ENCODE assay signal across 2 cellular contexts in the genomic region with DNA sequence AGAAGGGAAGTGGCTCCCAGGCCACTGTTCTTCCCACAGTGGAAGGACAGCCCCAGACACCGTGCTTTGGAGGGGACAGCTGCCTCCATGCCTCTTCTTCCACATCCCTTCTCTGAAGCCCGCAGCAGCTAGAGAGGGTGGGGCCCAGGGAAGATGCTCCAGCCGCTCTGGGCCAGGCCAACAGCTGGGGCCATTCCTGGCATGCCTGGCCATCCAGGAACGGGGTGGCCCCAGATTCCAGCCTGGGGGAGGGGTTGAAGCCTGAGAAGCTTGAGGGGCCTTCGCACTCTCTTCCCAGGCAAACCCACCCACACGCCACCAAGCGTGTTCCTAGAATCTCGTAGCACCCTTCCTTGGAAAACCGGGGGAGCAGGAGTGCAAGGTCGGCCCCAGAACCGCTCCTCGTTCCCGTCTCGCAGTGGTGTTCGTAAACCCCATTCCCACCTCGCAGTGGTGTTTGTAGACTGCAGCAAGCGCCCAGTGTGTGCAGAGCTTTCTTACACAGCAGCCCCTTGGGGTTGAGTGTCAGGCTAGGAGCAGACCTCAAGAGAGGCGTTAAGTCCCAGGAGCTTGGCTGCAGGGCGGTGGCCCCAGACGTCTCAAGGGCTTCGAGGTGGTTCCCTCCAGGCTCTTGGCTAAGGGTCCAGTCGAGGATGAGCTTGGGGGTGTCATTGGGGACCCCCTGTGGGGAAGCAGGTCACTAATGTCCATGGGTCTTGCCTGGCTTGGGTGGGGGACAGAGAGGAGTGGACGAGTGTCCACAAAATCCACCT.
A peak's percentile ranks its signal among the peaks of the same experiment; 100 is the strongest.
TF ChIP-seq lines count a peak whose summit lies in the region.

No MANE protein-coding gene starts in this region.

TF ChIP-seq in HepG2, 621 proteins besides CTCF, POLR2A, EP300 and RAD21:
- TF ChIP-seq EZH2 (conservative IDR thresholded peaks at IDR 0.05; ENCODE audit: low read depth, low read length) (peak; percentile 80), FIP1L1 (IDR thresholded peaks at IDR 0.05; ENCODE audit: borderline replicate concordance, insufficient read depth, low read depth, low read length) (no peak)
TF ChIP-seq in HepG2: peak in this region for 1.

TF ChIP-seq in H1, 55 proteins besides CTCF, POLR2A, EP300 and RAD21:
- no peak for TF ChIP-seq POU5F1 (IDR thresholded peaks at IDR 0.05; ENCODE audit: low read depth, low read length)
- TF ChIP-seq TEAD4 (IDR thresholded peaks at IDR 0.05; ENCODE audit: low read depth, low read length), result peak; percentile 88
- no peak for TF ChIP-seq CHD2 (IDR thresholded peaks at IDR 0.05; ENCODE audit: low read length)
- TF ChIP-seq SP1 (IDR thresholded peaks at IDR 0.05; ENCODE audit: low read depth, low read length), result 0 out of 2 replicates have a peak, but pooled peaks have one; percentile 50
